15 cellular contexts compared by ENCODE assay signal in the genomic region with DNA sequence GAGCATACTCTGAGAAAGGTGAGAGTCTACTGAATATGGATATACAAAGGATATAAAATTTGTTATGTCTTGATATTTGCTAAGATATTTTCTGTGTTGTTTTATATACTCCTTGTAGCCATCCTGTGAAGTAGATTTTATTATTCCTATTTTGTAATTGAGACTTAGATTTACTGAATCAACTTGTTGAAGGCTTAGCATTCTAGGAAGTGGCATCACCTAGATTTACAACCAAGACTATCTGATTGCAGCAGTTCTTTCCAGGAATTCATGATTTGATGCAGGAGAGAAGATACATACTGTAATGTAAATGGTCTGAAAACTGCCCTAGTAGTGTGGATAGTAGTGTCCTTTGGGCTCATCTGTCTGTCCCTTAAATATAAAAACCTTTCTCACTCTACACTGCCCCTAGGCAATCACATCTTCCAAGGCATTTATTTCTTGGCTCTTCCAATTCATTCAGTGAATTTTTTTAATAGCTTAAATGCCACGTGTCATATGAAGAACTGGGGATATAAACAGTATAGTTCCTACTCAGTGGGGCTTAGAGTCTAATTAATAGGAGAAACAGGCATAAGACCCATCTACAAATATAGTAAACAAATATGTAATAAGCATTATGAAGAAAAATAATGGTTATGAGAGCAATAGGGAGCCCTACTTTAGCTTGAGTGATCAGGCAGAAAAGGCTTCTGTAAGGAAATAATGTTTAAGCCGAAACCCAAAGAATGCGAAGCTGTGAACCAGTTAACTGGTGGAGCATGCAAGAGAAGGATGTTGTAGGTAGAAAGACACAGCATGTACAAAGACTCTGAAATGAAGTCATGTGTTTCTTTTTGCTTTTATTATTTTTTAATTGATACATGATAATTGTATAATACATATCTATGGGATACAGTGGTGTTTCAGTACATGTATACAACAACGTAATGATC. TPM values are rescaled to one million over a fixed set of nuclear protein-coding genes. Genes with fewer than 3 reads are reported as not detected.
DNase-seq lines count a peak whose midpoint lies in the region; ATAC-seq and TF ChIP-seq lines count a peak whose summit lies in the region.
"Had no signal": no experiment of that assay in that cellular context is flagged by ENCODE, and none has a peak within 500 bp of the region (broad histone marks: within the 10 kb centered on the region; RNA-seq: fewer than 3 reads in every experiment).

No MANE protein-coding gene starts in this region.

- H3K27ac ChIP-seq in cardiac muscle cell (peak overlapping the region; percentile 9), SK-N-MC (peak overlapping the region; percentile 38; the same call in 1 of the 2 replicates)
- H3K27ac ChIP-seq: dorsolateral prefrontal cortex, pancreas had no signal

- H3K27me3 Mint-ChIP-seq in type B pancreatic cell = no peaks in the 10 kb centered on the region

- no peak for TF ChIP-seq CTCF in cardiac muscle cell (IDR thresholded peaks at IDR 0.05; ENCODE audit: low read depth, low read length)
- no peak for TF ChIP-seq CTCF in fibroblast of the aortic adventitia (IDR thresholded peaks at IDR 0.05; ENCODE audit: insufficient read depth, low read length)
- no peak for TF ChIP-seq CTCF in type B pancreatic cell (conservative IDR thresholded peaks at IDR 0.05)

- H3K9ac ChIP-seq in SK-N-MC (ENCODE audit: insufficient read length) = no peak overlapping the region

- H3K36me3 ChIP-seq in cardiac muscle cell (peaks cover 4% of the 10 kb centered on the region), SK-N-MC (ENCODE audit: insufficient read depth, low read length) (peaks cover 32% of the 10 kb centered on the region)
- H3K36me3 ChIP-seq: pancreas had no signal

- DNase-seq in cardiac muscle cell (ENCODE audit: low read depth in 1 of 2, low spot score in 1 of 2) = no peak
- no peak for DNase-seq in Right ventricle myocardium superior
- DNase-seq in SK-N-MC (ENCODE audit: low read depth, low spot score) = no peak
- peak; percentile 13 for DNase-seq in fibroblast of the aortic adventitia (ENCODE audit: low read depth)
- no peak for DNase-seq in type B pancreatic cell (ENCODE audit: extremely low spot score, unreplicated experiment)
- DNase-seq in effector CD8-positive, alpha-beta T cell (lab: John Stamatoyannopoulos, UW) = no peak
- DNase-seq in head of caudate nucleus = no peak
- DNase-seq: activated CD8-positive, alpha-beta memory T cell treated with anti-CD3 and anti-CD28 coated beads for 24 hours; DND-41; dorsolateral prefrontal cortex; Kasumi-1; NCI-H146; NCI-H524; pancreas had no signal

- H3K27me3 ChIP-seq in cardiac muscle cell = no peaks in the 10 kb centered on the region
- H3K27me3 ChIP-seq: dorsolateral prefrontal cortex, pancreas had no signal

- H3K4me1 Mint-ChIP-seq in type B pancreatic cell (ENCODE audit: unreplicated experiment) = peaks cover 25% of the 10 kb centered on the region

- ATAC-seq in Right ventricle myocardium superior (ENCODE audit: poor library complexity) (no peak), HG02610 (IDR thresholded peaks at IDR 0.05; ENCODE audit: unreplicated experiment) (no peak)
- ATAC-seq: pancreas had no signal

- intact Hi-C loops in Right ventricle myocardium superior (cut with DNase I) = no loop called here
- intact Hi-C loops in head of caudate nucleus (cut with DNase I) = no loop called here

- no peaks in the 10 kb centered on the region for H3K9me3 ChIP-seq in cardiac muscle cell (ENCODE audit: low read depth)
- no peaks in the 10 kb centered on the region for H3K9me3 ChIP-seq in SK-N-MC (ENCODE audit: low read depth, low read length)
- H3K9me3 ChIP-seq: pancreas had no signal

- H3K36me3 Mint-ChIP-seq in type B pancreatic cell = peaks cover 25% of the 10 kb centered on the region

- H3K4me3 Mint-ChIP-seq in type B pancreatic cell = no peak overlapping the region

- no peak overlapping the region for H3K4me3 ChIP-seq in cardiac muscle cell
- no peak overlapping the region for H3K4me3 ChIP-seq in SK-N-MC
- H3K4me3 ChIP-seq in fibroblast of the aortic adventitia (ENCODE audit: low read depth, low read length) = no peak overlapping the region
- H3K4me3 ChIP-seq: dorsolateral prefrontal cortex, pancreas had no signal

- no peaks in the 10 kb centered on the region for H3K9me3 Mint-ChIP-seq in type B pancreatic cell

- H3K27ac Mint-ChIP-seq in type B pancreatic cell = peak overlapping the region; percentile 63

- no peaks in the 10 kb centered on the region for H3K4me1 ChIP-seq in cardiac muscle cell (ENCODE audit: low read depth)
- H3K4me1 ChIP-seq: pancreas had no signal

RNA-seq across cellular contexts. Expression of a gene that starts 13.6 kb away (rescaled TPM):
- 88.3 and 103 TPM in 2 replicates for total RNA-seq in cardiac muscle cell
- polyA plus RNA-seq in cardiac muscle cell = 10.1 and 11.2 TPM in 2 replicates
- total RNA-seq in Right ventricle myocardium superior = 130 TPM
- 115 and 181 TPM in 2 replicates for total RNA-seq in fibroblast of the aortic adventitia (ENCODE audit: low replicate concordance)
- 137 and 159 TPM in 2 replicates for total RNA-seq in type B pancreatic cell (ENCODE audit: low replicate concordance)
